21 cellular contexts compared by ENCODE assay signal in the genomic region with DNA sequence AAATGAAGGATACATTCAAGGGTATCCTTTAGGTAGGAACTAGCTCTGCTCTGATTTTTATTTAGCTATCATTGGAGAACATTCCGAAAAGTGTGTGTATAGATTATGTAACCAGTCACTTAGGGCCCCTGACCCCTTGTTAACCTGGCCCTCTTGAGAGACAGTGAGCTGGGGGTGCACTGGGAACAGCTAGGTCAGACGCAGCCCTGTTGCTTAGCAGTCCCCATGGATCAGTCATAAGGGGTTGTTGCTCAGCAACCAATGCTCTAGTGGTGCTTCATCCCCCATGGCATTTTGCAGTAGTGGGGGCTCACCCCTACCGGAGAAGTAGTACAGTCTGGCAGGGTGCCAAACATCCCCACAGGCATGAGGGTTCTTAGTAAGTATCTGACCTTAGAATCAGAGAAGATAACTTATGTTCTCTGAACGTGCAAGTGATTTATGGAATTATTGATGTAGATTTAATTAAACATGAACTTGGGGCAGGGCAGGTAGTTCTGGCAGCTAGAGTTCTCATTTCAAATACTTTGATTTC. TPM values are rescaled to one million over a fixed set of nuclear protein-coding genes. Genes with fewer than 3 reads are reported as not detected.
DNase-seq lines count a peak whose midpoint lies in the region; ATAC-seq lines count a peak whose summit lies in the region.
"Had no signal": no experiment of that assay in that cellular context is flagged by ENCODE, and none has a peak within 500 bp of the region (broad histone marks: within the 10 kb centered on the region; RNA-seq: fewer than 3 reads in every experiment).

No MANE protein-coding gene starts in this region.

- no peaks in the 10 kb centered on the region for H3K9me3 ChIP-seq in mesenchymal stem cell (ENCODE audit: control insufficient read depth, low read length)
- H3K9me3 ChIP-seq: ovary, Peyer's patch, testis had no signal

- no peak overlapping the region for H2BK15ac ChIP-seq in mesenchymal stem cell (ENCODE audit: low read depth, poor library complexity, severe bottlenecking)

- DNase-seq in COR-L47 (lab: John Stamatoyannopoulos, UW) (peak; percentile 11), NCI-H1092 (lab: John Stamatoyannopoulos, UW) (peak; percentile 73), NCI-H524 treated with DMSO at 0.1 percent for 48 hours (lab: John Stamatoyannopoulos, UW) (peak; percentile 60), mesenchymal stem cell (no peak)
- DNase-seq in central memory CD4-positive, alpha-beta T cell: no peak
- DNase-seq: activated CD4-positive, alpha-beta T cell treated with anti-CD3 and anti-CD28 coated beads for 48 hours; activated CD8-positive, alpha-beta memory T cell treated with anti-CD3 and anti-CD28 coated beads, Interleukin-2, amount 50 U/mL, for 4 hours; activated naive CD4-positive, alpha-beta T cell; aorta; left colon; NCI-H526 treated with DMSO at 0.1 percent for 48 hours; Peyer's patch; stimulated activated CD4-positive, alpha-beta T cell treated with anti-CD3 and anti-CD28 coated beads, Interleukin-4, amount 100 ng/mL, for 4 hours; stimulated activated CD8-positive, alpha-beta memory T cell treated with anti-CD3 and anti-CD28 coated beads, Interleukin-4, amount 100 ng/mL, for 48 hours; testis had no signal

- H3K4me1 ChIP-seq in mesenchymal stem cell (ENCODE audit: control insufficient read depth, insufficient read depth, low read depth, low read length): peaks cover 5% of the 10 kb centered on the region
- H3K4me1 ChIP-seq: Peyer's patch, testis had no signal

- H3K4ac ChIP-seq in mesenchymal stem cell (ENCODE audit: low read depth in 1 of 2, low read length in 2 of 2): peak overlapping the region in 1 of 2 experiments; percentile 51

- H3K4me3 ChIP-seq in mesenchymal stem cell (ENCODE audit: insufficient read depth in 1 of 2, low read depth in 1 of 2, low read length in 2 of 2): no peak overlapping the region
- H3K4me3 ChIP-seq: ovary, Peyer's patch, skin epidermis, testis had no signal

- WGBS in mesenchymal stem cell: 56% methylated on average over 4 of the region's 4 CpGs

- no peak overlapping the region for H2BK5ac ChIP-seq in mesenchymal stem cell (ENCODE audit: low read depth, low read length, poor library complexity, severe bottlenecking)

- H3K18ac ChIP-seq in mesenchymal stem cell (ENCODE audit: low read depth in 1 of 2, low read length in 2 of 2): peak overlapping the region; percentile 18 to 54

- H3K79me1 ChIP-seq in mesenchymal stem cell (replicated peaks; ENCODE audit: low read length, poor library complexity, severe bottlenecking): peaks cover 9% of the 10 kb centered on the region

- no peak overlapping the region for H3K9ac ChIP-seq in mesenchymal stem cell (ENCODE audit: low read length)

- H2BK120ac ChIP-seq in mesenchymal stem cell (ENCODE audit: low read depth, low read length): no peak overlapping the region

- no peak overlapping the region for H2AK5ac ChIP-seq in mesenchymal stem cell (ENCODE audit: low read length, severe bottlenecking)

- H3K27ac ChIP-seq in mesenchymal stem cell (ENCODE audit: low read length, poor library complexity, severe bottlenecking): no peak overlapping the region
- H3K27ac ChIP-seq: ovary, Peyer's patch, skin epidermis, testis had no signal

- ATAC-seq in HG02763 (IDR thresholded peaks at IDR 0.05; ENCODE audit: unreplicated experiment) (no peak), GM18858 (IDR thresholded peaks at IDR 0.05; ENCODE audit: unreplicated experiment) (no peak)
- ATAC-seq in activated CD4-positive, CD25-positive, alpha-beta regulatory T cell treated with anti-CD3 and anti-CD28 coated beads, Interleukin-2, amount 50 U/mL, for 24 hours: no peak
- ATAC-seq: left colon, SK-N-SH treated with all-trans-retinoic acid at 6 μM for 48 hours had no signal

- peak overlapping the region in 1 of 2 experiments; percentile 18 for H3K14ac ChIP-seq in mesenchymal stem cell (ENCODE audit: low read length in 2 of 2)

- H3K4me2 ChIP-seq in mesenchymal stem cell (ENCODE audit: low read length, poor library complexity, severe bottlenecking): no peak overlapping the region

- H2BK12ac ChIP-seq in mesenchymal stem cell (ENCODE audit: low read length in 2 of 2): peak overlapping the region in 1 of 2 experiments; percentile 59

- no peak overlapping the region for H3K23ac ChIP-seq in mesenchymal stem cell (ENCODE audit: low read length in 2 of 2)

- no peak overlapping the region for H4K8ac ChIP-seq in mesenchymal stem cell (ENCODE audit: low read length)

- H3K36me3 ChIP-seq in mesenchymal stem cell (ENCODE audit: control insufficient read depth in 1 of 2, insufficient read depth in 2 of 2, low read depth in 1 of 2, low read length in 2 of 2): no peaks in the 10 kb centered on the region
- H3K36me3 ChIP-seq: ovary, Peyer's patch had no signal

- no peak overlapping the region for H4K91ac ChIP-seq in mesenchymal stem cell (ENCODE audit: low read length)

- no peaks in the 10 kb centered on the region for H3K27me3 ChIP-seq in mesenchymal stem cell (ENCODE audit: control insufficient read depth in 1 of 2, insufficient read depth in 1 of 2, low read length in 2 of 2)
- H3K27me3 ChIP-seq: ovary, Peyer's patch, testis had no signal

- no peak overlapping the region for H2AFZ ChIP-seq in mesenchymal stem cell (ENCODE audit: low read depth, low read length)

RNA-seq across cellular contexts. Expression of a gene that starts 12.3 kb away (rescaled TPM):
- 38.9 TPM for polyA plus RNA-seq in mesenchymal stem cell (2013, experiment 1 of 2)
- polyA plus RNA-seq in mesenchymal stem cell (2013, experiment 2 of 2): 41.0 TPM

Comparison
In these comparisons a context has a peak if more than half of its experiments do, and no peak if none do; other contexts are left out.
1. DNase-seq: peak in COR-L47 (single experiment), NCI-H1092 (single experiment) and NCI-H524 treated with DMSO at 0.1 percent for 48 hours (single experiment); none in mesenchymal stem cell (single experiment) and central memory CD4-positive, alpha-beta T cell (single experiment).